19 cellular contexts compared by ENCODE assay signal in the genomic region with DNA sequence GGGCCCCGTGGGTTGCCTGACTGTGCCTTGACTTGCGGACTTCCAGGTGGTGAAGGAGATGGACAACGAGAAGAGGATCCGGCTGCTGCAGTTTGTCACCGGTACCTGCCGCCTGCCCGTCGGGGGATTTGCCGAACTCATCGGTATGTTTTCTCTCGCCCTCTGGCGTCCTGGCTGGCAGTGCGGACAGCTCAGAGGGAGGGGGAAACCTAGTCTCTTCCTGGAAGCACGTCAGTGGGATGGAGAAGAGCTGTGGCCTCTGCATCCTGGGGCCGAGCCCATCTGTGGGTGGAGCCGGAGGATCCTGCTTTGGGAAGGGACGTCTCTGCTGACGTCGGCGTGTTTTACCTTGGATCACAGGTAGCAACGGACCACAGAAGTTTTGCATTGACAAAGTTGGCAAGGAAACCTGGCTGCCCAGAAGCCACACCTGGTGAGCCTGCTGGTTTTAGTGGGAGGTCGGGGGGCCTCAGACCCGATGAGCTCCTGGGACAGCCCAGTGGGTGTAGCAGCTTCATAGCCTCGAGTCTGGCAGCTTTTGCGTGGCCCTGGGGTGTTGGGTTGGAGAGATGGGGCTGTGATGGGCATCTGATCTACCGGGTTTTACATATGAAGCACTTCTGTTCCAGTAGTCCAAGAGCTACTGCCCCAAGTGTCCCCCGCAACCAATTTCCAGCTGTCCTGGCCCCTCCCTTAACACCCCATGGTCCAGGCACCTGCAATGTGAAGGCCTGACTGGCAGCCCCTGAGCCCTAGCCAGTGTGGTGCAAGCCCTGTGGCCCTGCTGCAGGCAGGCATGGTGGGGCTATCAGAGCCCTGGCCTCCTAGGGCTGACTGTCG. TPM values are rescaled to one million over a fixed set of nuclear protein-coding genes. Genes with fewer than 3 reads are reported as not detected.
A peak's percentile ranks its signal among the peaks of the same experiment; 100 is the strongest.
DNase-seq lines count a peak whose midpoint lies in the region; ATAC-seq and TF ChIP-seq lines count a peak whose summit lies in the region.
"Had no signal": no experiment of that assay in that cellular context is flagged by ENCODE, and none has a peak within 500 bp of the region (broad histone marks: within the 10 kb centered on the region; RNA-seq: fewer than 3 reads in every experiment).

No MANE protein-coding gene starts in this region.

- no peaks in the 10 kb centered on the region for H3K27me3 ChIP-seq in MG63

- no peaks in the 10 kb centered on the region for H3K9me3 ChIP-seq in MG63
- H3K9me3 ChIP-seq: HAP-1 had no signal

- POLR2A ChIA-PET in WTC11 (lab: Charles Lee) = no interaction called here

- H3K4me3 Mint-ChIP-seq in activated CD8-positive, alpha-beta memory T cell treated with anti-CD3 and anti-CD28 coated beads, Interleukin-2, amount 10 ng/mL, durations not matched to agents 7 days and 5 days = no peak overlapping the region
- H3K4me3 Mint-ChIP-seq in WTC11 = no peak overlapping the region
- no peak overlapping the region for H3K4me3 Mint-ChIP-seq in T-helper 2 cell treated with Interferon-gamma antibody and Interleukin-4, amounts not matched to agents 5 μg/mL and 100 μg/mL, for 36 hours
- H3K4me3 Mint-ChIP-seq: CD8-positive, alpha-beta T cell had no signal

- no peak for ATAC-seq in activated CD8-positive, alpha-beta memory T cell treated with anti-CD3 and anti-CD28 coated beads, Interleukin-2, amount 10 ng/mL, durations not matched to agents 7 days and 5 days
- ATAC-seq in WTC11 (peak; percentile 74), sciatic nerve (no peak)
- ATAC-seq: CD8-positive, alpha-beta T cell; GM12878; PC-3 had no signal

- peak; percentile 37 for DNase-seq in activated CD8-positive, alpha-beta memory T cell treated with anti-CD3 and anti-CD28 coated beads, Interleukin-2, amount 10 ng/mL, durations not matched to agents 7 days and 5 days
- DNase-seq in activated CD8-positive, alpha-beta memory T cell treated with anti-CD3 and anti-CD28 coated beads, Interleukin-2, amount 50 U/mL, for 4 hours = no peak
- no peak for DNase-seq in WTC11 (ENCODE audit: low spot score)
- peak; percentile 35 for DNase-seq in iPS-NIHi7 (ENCODE audit: extremely low spot score)
- peak; percentile 56 for DNase-seq in sciatic nerve (ENCODE audit: low spot score)
- no peak for DNase-seq in T-helper 2 cell treated with Interferon-gamma antibody and Interleukin-4, amounts not matched to agents 5 μg/mL and 100 μg/mL, for 36 hours (ENCODE audit: low spot score)
- DNase-seq in activated CD4-positive, alpha-beta T cell treated with anti-CD3 and anti-CD28 coated beads, Interleukin-2, amount 50 U/mL, for 48 hours = no peak
- no peak for DNase-seq in MG63
- DNase-seq: CD8-positive, alpha-beta T cell; DMS79 treated with DMSO at 0.1 percent for 48 hours; GDM1; KBM-7; NCI-H1048; NCI-H2081 treated with DMSO at 0.1 percent for 48 hours; NCI-H510A treated with DMSO at 0.1 percent for 48 hours; NCI-H82; PC-3 had no signal

- no peaks in the 10 kb centered on the region for H3K36me3 ChIP-seq in MG63

- no peak for TF ChIP-seq CTCF in WTC11 (IDR thresholded peaks at IDR 0.05)

- no peaks in the 10 kb centered on the region for H3K27me3 Mint-ChIP-seq in activated CD8-positive, alpha-beta memory T cell treated with anti-CD3 and anti-CD28 coated beads, Interleukin-2, amount 10 ng/mL, durations not matched to agents 7 days and 5 days
- no peaks in the 10 kb centered on the region for H3K27me3 Mint-ChIP-seq in WTC11 (ENCODE audit: low read depth)
- H3K27me3 Mint-ChIP-seq in T-helper 2 cell treated with Interferon-gamma antibody and Interleukin-4, amounts not matched to agents 5 μg/mL and 100 μg/mL, for 36 hours (ENCODE audit: low read depth) = no peaks in the 10 kb centered on the region

- H3K27ac Mint-ChIP-seq in activated CD8-positive, alpha-beta memory T cell treated with anti-CD3 and anti-CD28 coated beads, Interleukin-2, amount 10 ng/mL, durations not matched to agents 7 days and 5 days = no peak overlapping the region
- no peak overlapping the region for H3K27ac Mint-ChIP-seq in WTC11
- H3K27ac Mint-ChIP-seq in T-helper 2 cell treated with Interferon-gamma antibody and Interleukin-4, amounts not matched to agents 5 μg/mL and 100 μg/mL, for 36 hours = no peak overlapping the region
- H3K27ac Mint-ChIP-seq: CD8-positive, alpha-beta T cell had no signal

- H3K36me3 Mint-ChIP-seq in activated CD8-positive, alpha-beta memory T cell treated with anti-CD3 and anti-CD28 coated beads, Interleukin-2, amount 10 ng/mL, durations not matched to agents 7 days and 5 days = peaks cover 1% of the 10 kb centered on the region
- H3K36me3 Mint-ChIP-seq in WTC11 = peaks cover 25% of the 10 kb centered on the region
- peaks cover 13% of the 10 kb centered on the region for H3K36me3 Mint-ChIP-seq in T-helper 2 cell treated with Interferon-gamma antibody and Interleukin-4, amounts not matched to agents 5 μg/mL and 100 μg/mL, for 36 hours (ENCODE audit: low read depth)

- intact Hi-C loops in sciatic nerve (cut with DNase I) = no loop called here

- CTCF ChIA-PET in activated CD8-positive, alpha-beta memory T cell treated with anti-CD3 and anti-CD28 coated beads, Interleukin-2, amount 10 ng/mL, durations not matched to agents 7 days and 5 days (lab: Charles Lee) = no interaction called here
- CTCF ChIA-PET in WTC11 (lab: Charles Lee) = interaction anchor here (0.6 to 2.1 kb wide), 3 partner anchors 9 to 230 kb away, joined by 3 to 18 read pairs (median 7); no protein-coding TSS in a partner anchor

- H3K9me3 Mint-ChIP-seq in activated CD8-positive, alpha-beta memory T cell treated with anti-CD3 and anti-CD28 coated beads, Interleukin-2, amount 10 ng/mL, durations not matched to agents 7 days and 5 days (ENCODE audit: low read depth) = no peaks in the 10 kb centered on the region
- no peaks in the 10 kb centered on the region for H3K9me3 Mint-ChIP-seq in WTC11
- H3K9me3 Mint-ChIP-seq in T-helper 2 cell treated with Interferon-gamma antibody and Interleukin-4, amounts not matched to agents 5 μg/mL and 100 μg/mL, for 36 hours = no peaks in the 10 kb centered on the region
- H3K9me3 Mint-ChIP-seq: CD8-positive, alpha-beta T cell had no signal

- no peaks in the 10 kb centered on the region for H3K4me1 Mint-ChIP-seq in activated CD8-positive, alpha-beta memory T cell treated with anti-CD3 and anti-CD28 coated beads, Interleukin-2, amount 10 ng/mL, durations not matched to agents 7 days and 5 days
- 0 out of 2 replicates have a peak, but pooled peaks cover under 1% of the 10 kb centered on the region for H3K4me1 Mint-ChIP-seq in WTC11
- H3K4me1 Mint-ChIP-seq in T-helper 2 cell treated with Interferon-gamma antibody and Interleukin-4, amounts not matched to agents 5 μg/mL and 100 μg/mL, for 36 hours (ENCODE audit: low read depth) = no peaks in the 10 kb centered on the region

- no peak overlapping the region for H3K4me3 ChIP-seq in MG63
- H3K4me3 ChIP-seq: GM12878, HAP-1 had no signal

TF ChIP-seq in WTC11, 78 proteins besides CTCF, POLR2A, EP300 and RAD21 (continues in another document):
- no peak for TF ChIP-seq OVOL2 (CRISPR knock-in tag; IDR thresholded peaks at IDR 0.05; ENCODE audit: borderline replicate concordance)
- TF ChIP-seq, protein P1, sequence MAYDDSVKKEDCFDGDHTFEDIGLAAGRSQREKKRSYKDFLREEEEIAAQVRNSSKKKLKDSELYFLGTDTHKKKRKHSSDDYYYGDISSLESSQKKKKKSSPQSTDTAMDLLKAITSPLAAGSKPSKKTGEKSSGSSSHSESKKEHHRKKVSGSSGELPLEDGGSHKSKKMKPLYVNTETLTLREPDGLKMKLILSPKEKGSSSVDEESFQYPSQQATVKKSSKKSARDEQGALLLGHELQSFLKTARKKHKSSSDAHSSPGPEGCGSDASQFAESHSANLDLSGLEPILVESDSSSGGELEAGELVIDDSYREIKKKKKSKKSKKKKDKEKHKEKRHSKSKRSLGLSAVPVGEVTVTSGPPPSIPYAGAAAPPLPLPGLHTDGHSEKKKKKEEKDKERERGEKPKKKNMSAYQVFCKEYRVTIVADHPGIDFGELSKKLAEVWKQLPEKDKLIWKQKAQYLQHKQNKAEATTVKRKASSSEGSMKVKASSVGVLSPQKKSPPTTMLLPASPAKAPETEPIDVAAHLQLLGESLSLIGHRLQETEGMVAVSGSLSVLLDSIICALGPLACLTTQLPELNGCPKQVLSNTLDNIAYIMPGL (CRISPR knock-in tag; IDR thresholded peaks at IDR 0.05) = no peak
- TF ChIP-seq AFF4 (CRISPR knock-in tag; IDR thresholded peaks at IDR 0.05; ENCODE audit: borderline replicate concordance) = no peak
- no peak for TF ChIP-seq FOXK1 (CRISPR knock-in tag; IDR thresholded peaks at IDR 0.05)

RNA-seq across cellular contexts. Expression of gene CLEC18A, which starts 11.9 kb away (rescaled TPM):
- under 1 TPM; 0.29 to 0.61 TPM for total RNA-seq in activated CD8-positive, alpha-beta memory T cell treated with anti-CD3 and anti-CD28 coated beads, Interleukin-2, amount 10 ng/mL, durations not matched to agents 7 days and 5 days
- total RNA-seq in WTC11 (2021) (0.26 to 0.46 TPM (median 0.46 TPM) in 3 replicates), sciatic nerve (1.2 TPM)
- 0.03 TPM in 1 of 2 replicates, not detected in the other for total RNA-seq in MG63 (2014; rRNA removed; shearing (Covaris generic); ENCODE audit: low replicate concordance)

Comparison
In these comparisons a context has a peak if more than half of its experiments do, and no peak if none do; other contexts are left out.
1. DNase-seq: peak in activated CD8-positive, alpha-beta memory T cell treated with anti-CD3 and anti-CD28 coated beads, Interleukin-2, amount 10 ng/mL, durations not matched to agents 7 days and 5 days (single experiment), iPS-NIHi7 (single experiment) and sciatic nerve (single experiment); none in activated CD8-positive, alpha-beta memory T cell treated with anti-CD3 and anti-CD28 coated beads, Interleukin-2, amount 50 U/mL, for 4 hours (single experiment), WTC11 (single experiment), T-helper 2 cell treated with Interferon-gamma antibody and Interleukin-4, amounts not matched to agents 5 μg/mL and 100 μg/mL, for 36 hours (single experiment), activated CD4-positive, alpha-beta T cell treated with anti-CD3 and anti-CD28 coated beads, Interleukin-2, amount 50 U/mL, for 48 hours (0 of 2) and MG63 (single experiment).